1 cellular context compared by ENCODE assay signal in the genomic region with DNA sequence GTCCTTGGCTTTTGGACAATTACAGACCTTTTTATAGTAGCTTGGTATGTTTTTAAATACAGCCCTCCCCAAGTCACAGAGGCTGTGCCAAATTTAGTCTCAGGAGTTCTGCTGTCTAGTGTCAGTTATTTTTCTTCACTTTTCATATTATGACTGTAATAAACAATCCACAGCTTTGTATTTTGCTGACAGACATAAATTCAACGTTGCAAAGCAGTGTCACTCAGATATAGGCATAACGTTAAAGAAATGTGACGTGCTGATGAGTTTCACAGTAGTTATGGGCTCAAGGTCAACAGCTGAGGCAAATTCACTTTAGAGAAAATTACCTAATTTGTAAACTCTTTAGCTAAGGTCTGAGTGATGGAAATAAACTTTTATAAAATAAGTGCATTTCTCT.
A peak's percentile ranks its signal among the peaks of the same experiment; 100 is the strongest.
TF ChIP-seq lines count a peak whose summit lies in the region.

No MANE protein-coding gene starts in this region.

TF ChIP-seq in HepG2, 621 proteins besides CTCF, POLR2A, EP300 and RAD21 (continued from another document):
- TF ChIP-seq, protein P1, sequence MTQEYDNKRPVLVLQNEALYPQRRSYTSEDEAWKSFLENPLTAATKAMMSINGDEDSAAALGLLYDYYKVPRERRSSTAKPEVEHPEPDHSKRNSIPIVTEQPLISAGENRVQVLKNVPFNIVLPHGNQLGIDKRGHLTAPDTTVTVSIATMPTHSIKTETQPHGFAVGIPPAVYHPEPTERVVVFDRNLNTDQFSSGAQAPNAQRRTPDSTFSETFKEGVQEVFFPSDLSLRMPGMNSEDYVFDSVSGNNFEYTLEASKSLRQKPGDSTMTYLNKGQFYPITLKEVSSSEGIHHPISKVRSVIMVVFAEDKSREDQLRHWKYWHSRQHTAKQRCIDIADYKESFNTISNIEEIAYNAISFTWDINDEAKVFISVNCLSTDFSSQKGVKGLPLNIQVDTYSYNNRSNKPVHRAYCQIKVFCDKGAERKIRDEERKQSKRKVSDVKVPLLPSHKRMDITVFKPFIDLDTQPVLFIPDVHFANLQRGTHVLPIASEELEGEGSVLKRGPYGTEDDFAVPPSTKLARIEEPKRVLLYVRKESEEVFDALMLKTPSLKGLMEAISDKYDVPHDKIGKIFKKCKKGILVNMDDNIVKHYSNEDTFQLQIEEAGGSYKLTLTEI (CRISPR knock-in tag; conservative IDR thresholded peaks at IDR 0.05) = no peak
- TF ChIP-seq MAFF (IDR thresholded peaks at IDR 0.05; ENCODE audit: low read depth, low read length) (peak; percentile 68), MAFK (conservative IDR thresholded peaks at IDR 0.05 in 1 of 2, IDR thresholded peaks at IDR 0.05 in 1 of 2; ENCODE audit: low read length in 2 of 2) (peak; percentile 75 to 80), ZNF441 (CRISPR knock-in tag; IDR thresholded peaks at IDR 0.05; ENCODE audit: borderline replicate concordance) (no peak), XBP1 (CRISPR knock-in tag; IDR thresholded peaks at IDR 0.05) (no peak), NFRKB (IDR thresholded peaks at IDR 0.05) (no peak), KDM5A (IDR thresholded peaks at IDR 0.05; ENCODE audit: borderline replicate concordance, low read length) (no peak)
